ENCODE assay signal across 1 cellular context in genomic region chr2:98484121-98484557, GRCh38.
TF ChIP-seq lines count a peak whose summit lies in the region.

No MANE protein-coding gene starts in this region.

TF ChIP-seq in HepG2, 621 proteins besides CTCF, POLR2A, EP300 and RAD21 (continued from another document):
- peak; percentile 44; the same call in 1 of the 2 replicates for TF ChIP-seq ZNF574 (CRISPR knock-in tag; IDR thresholded peaks at IDR 0.05)
